8 cellular contexts compared by ENCODE assay signal in genomic region chr11:118353084-118353710, GRCh38. TPM values are rescaled to one million over a fixed set of nuclear protein-coding genes. Genes with fewer than 3 reads are reported as not detected.
DNase-seq lines count a peak whose midpoint lies in the region; ATAC-seq, FAIRE-seq and TF ChIP-seq lines count a peak whose summit lies in the region.

No MANE protein-coding gene starts in this region.

- peak overlapping the region; percentile 29 for H3K27ac Mint-ChIP-seq in activated CD4-positive, alpha-beta T cell treated with anti-CD3 and anti-CD28 coated beads, Interleukin-2, amount 10 ng/mL, durations not matched to agents 24 days and 14 days

- peaks cover 13% of the 10 kb centered on the region for H3K4me1 Mint-ChIP-seq in activated CD4-positive, alpha-beta T cell treated with anti-CD3 and anti-CD28 coated beads, Interleukin-2, amount 10 ng/mL, durations not matched to agents 24 days and 14 days

- H3K27me3 Mint-ChIP-seq in activated CD4-positive, alpha-beta T cell treated with anti-CD3 and anti-CD28 coated beads, Interleukin-2, amount 10 ng/mL, durations not matched to agents 24 days and 14 days, result no peaks in the 10 kb centered on the region

- DNase-seq in activated CD4-positive, alpha-beta T cell treated with anti-CD3 and anti-CD28 coated beads, Interleukin-2, amount 10 ng/mL, durations not matched to agents 24 days and 14 days, result no peak
- DNase-seq in activated CD4-positive, alpha-beta T cell treated with anti-CD3 and anti-CD28 coated beads, Interleukin-2, amount 50 U/mL, for 4 hours, result no peak
- DNase-seq in NCI-H526 (lab: John Stamatoyannopoulos, UW), result peak; percentile 20 to 72
- peak; percentile 40 for DNase-seq in choroid plexus epithelial cell (ENCODE audit: low read depth)
- no peak for DNase-seq in prostate gland (ENCODE audit: low spot score)
- DNase-seq in amygdala (lab: John Stamatoyannopoulos, UW), result no peak
- DNase-seq in GM12891 (ENCODE audit: insufficient read length, low spot score), result no peak

- H3K36me3 ChIP-seq in prostate gland, result no peaks in the 10 kb centered on the region

- no peaks in the 10 kb centered on the region for H3K9me3 ChIP-seq in prostate gland

- no peak for ATAC-seq in HG02884 (IDR thresholded peaks at IDR 0.05; ENCODE audit: unreplicated experiment)

- no peak overlapping the region for H3K4me3 Mint-ChIP-seq in activated CD4-positive, alpha-beta T cell treated with anti-CD3 and anti-CD28 coated beads, Interleukin-2, amount 10 ng/mL, durations not matched to agents 24 days and 14 days

- peak; percentile 58 for TF ChIP-seq CTCF in choroid plexus epithelial cell (conservative IDR thresholded peaks at IDR 0.05; ENCODE audit: low read depth, low read length)
- peak; percentile 23 to 56 (median 42) for TF ChIP-seq CTCF in prostate gland (IDR thresholded peaks at IDR 0.05)

- H3K27me3 ChIP-seq in prostate gland (replicated peaks; ENCODE audit: insufficient read depth), result no peaks in the 10 kb centered on the region

- H3K27ac ChIP-seq in prostate gland, result no peak overlapping the region

- 4% methylated on average over 6 of the region's 6 CpGs for WGBS in prostate gland

- TF ChIP-seq POLR2A in prostate gland (IDR thresholded peaks at IDR 0.05), result no peak
- TF ChIP-seq POLR2A in GM12891 (IDR thresholded peaks at IDR 0.05; ENCODE audit: low read depth, low read length), result no peak

- H3K4me3 ChIP-seq in choroid plexus epithelial cell (ENCODE audit: low read depth, low read length) (no peak overlapping the region), prostate gland (no peak overlapping the region)

- FAIRE-seq in GM12891 (lab: Jason Lieb, UNC), result no peak

- peaks cover 43% of the 10 kb centered on the region for H3K36me3 Mint-ChIP-seq in activated CD4-positive, alpha-beta T cell treated with anti-CD3 and anti-CD28 coated beads, Interleukin-2, amount 10 ng/mL, durations not matched to agents 24 days and 14 days (ENCODE audit: low read depth)

- H3K9me3 Mint-ChIP-seq in activated CD4-positive, alpha-beta T cell treated with anti-CD3 and anti-CD28 coated beads, Interleukin-2, amount 10 ng/mL, durations not matched to agents 24 days and 14 days, result no peaks in the 10 kb centered on the region

- intact Hi-C loops in activated CD4-positive, alpha-beta T cell treated with anti-CD3 and anti-CD28 coated beads, Interleukin-2, amount 10 ng/mL, durations not matched to agents 24 days and 14 days (cut with micrococcal nuclease), result loop anchor here (1.0 to 2.0 kb wide), 3 partner anchors 48 to 155 kb away; partner anchors contain the start of gene CD3E
- intact Hi-C loops in prostate gland (cut with DNase I), result loop anchor here (5.0 kb wide), 2 partner anchors 151 to 206 kb away; no protein-coding TSS in a partner anchor

- no peaks in the 10 kb centered on the region for H3K4me1 ChIP-seq in prostate gland (replicated peaks)

TF ChIP-seq in GM12891, 5 proteins besides CTCF, POLR2A, EP300 and RAD21:
- TF ChIP-seq SPI1 (IDR thresholded peaks at IDR 0.05; ENCODE audit: low read depth, low read length) (no peak), PAX5 (IDR thresholded peaks at IDR 0.05; ENCODE audit: insufficient read depth, low read length, severe bottlenecking) (no peak), POLR2AphosphoS5 (IDR thresholded peaks at IDR 0.05; ENCODE audit: low read depth, low read length) (no peak), TAF1 (IDR thresholded peaks at IDR 0.05; ENCODE audit: low read depth, low read length) (no peak), POU2F2 (IDR thresholded peaks at IDR 0.05; ENCODE audit: low read depth, low read length) (no peak)

RNA-seq across cellular contexts. Expression of gene UBE4A, which starts 6.2 kb away (rescaled TPM):
- total RNA-seq in activated CD4-positive, alpha-beta T cell treated with anti-CD3 and anti-CD28 coated beads, Interleukin-2, amount 10 ng/mL, durations not matched to agents 24 days and 14 days, result 46.3 and 47.9 TPM in 2 replicates
- 10 to 100 TPM; 50.2 to 57.9 TPM for total RNA-seq in prostate gland
- polyA plus RNA-seq in GM12891 (2012; ENCODE audit: low read depth, missing spikeins), result 8.0 TPM

RNA-seq across cellular contexts. Expression of gene CD3G, which starts 9.1 kb away (rescaled TPM):
- total RNA-seq in activated CD4-positive, alpha-beta T cell treated with anti-CD3 and anti-CD28 coated beads, Interleukin-2, amount 10 ng/mL, durations not matched to agents 24 days and 14 days, result 143 and 145 TPM in 2 replicates
- total RNA-seq in prostate gland, result 1 to 10 TPM; 1.2 to 1.7 TPM
- not detected for polyA plus RNA-seq in GM12891 (2012; ENCODE audit: low read depth, missing spikeins)

RNA-seq across cellular contexts. Expression of gene CD3D, which starts 10.7 kb away (rescaled TPM):
- 381 and 400 TPM in 2 replicates for total RNA-seq in activated CD4-positive, alpha-beta T cell treated with anti-CD3 and anti-CD28 coated beads, Interleukin-2, amount 10 ng/mL, durations not matched to agents 24 days and 14 days
- total RNA-seq in prostate gland, result 1 to 10 TPM in 1 of 2 donors, under 1 TPM in 1; 0.55 to 4.4 TPM
- polyA plus RNA-seq in GM12891 (2012; ENCODE audit: low read depth, missing spikeins), result not detected

RNA-seq across cellular contexts. Expression of gene ATP5MG, which starts 48.2 kb away (rescaled TPM):
- total RNA-seq in activated CD4-positive, alpha-beta T cell treated with anti-CD3 and anti-CD28 coated beads, Interleukin-2, amount 10 ng/mL, durations not matched to agents 24 days and 14 days, result 220 and 228 TPM in 2 replicates
- 10 to 100 TPM; 32.9 to 66.4 TPM for total RNA-seq in prostate gland
- polyA plus RNA-seq in GM12891 (2012; ENCODE audit: low read depth, missing spikeins), result 515 TPM

RNA-seq across cellular contexts. Expression of gene CD3E, which starts 48.7 kb away (rescaled TPM):
- 571 TPM in 2 replicates for total RNA-seq in activated CD4-positive, alpha-beta T cell treated with anti-CD3 and anti-CD28 coated beads, Interleukin-2, amount 10 ng/mL, durations not matched to agents 24 days and 14 days
- total RNA-seq in prostate gland, result 1 to 10 TPM; 2.8 to 4.6 TPM
- 5.1 TPM for polyA plus RNA-seq in GM12891 (2012; ENCODE audit: low read depth, missing spikeins)

Comparison
In these comparisons a context has a peak if more than half of its experiments do, and no peak if none do; other contexts are left out.
1. DNase-seq: peak in NCI-H526 (2 of 2) and choroid plexus epithelial cell (single experiment); none in activated CD4-positive, alpha-beta T cell treated with anti-CD3 and anti-CD28 coated beads, Interleukin-2, amount 10 ng/mL, durations not matched to agents 24 days and 14 days (single experiment), activated CD4-positive, alpha-beta T cell treated with anti-CD3 and anti-CD28 coated beads, Interleukin-2, amount 50 U/mL, for 4 hours (0 of 2), prostate gland (single experiment), amygdala (0 of 56) and GM12891 (single experiment).
2. RNA of gene CD3G, which starts 9.1 kb away (total RNA-seq): 143 to 145 TPM in activated CD4-positive, alpha-beta T cell treated with anti-CD3 and anti-CD28 coated beads, Interleukin-2, amount 10 ng/mL, durations not matched to agents 24 days and 14 days; 1.2 to 1.7 TPM in prostate gland; every median in the first group is over 10 times any median in the second.
3. RNA of gene CD3D, which starts 10.7 kb away (total RNA-seq): 381 to 400 TPM in activated CD4-positive, alpha-beta T cell treated with anti-CD3 and anti-CD28 coated beads, Interleukin-2, amount 10 ng/mL, durations not matched to agents 24 days and 14 days; 0.55 to 4.4 TPM in prostate gland; every median in the first group is over 10 times any median in the second.